In the genomic region with DNA sequence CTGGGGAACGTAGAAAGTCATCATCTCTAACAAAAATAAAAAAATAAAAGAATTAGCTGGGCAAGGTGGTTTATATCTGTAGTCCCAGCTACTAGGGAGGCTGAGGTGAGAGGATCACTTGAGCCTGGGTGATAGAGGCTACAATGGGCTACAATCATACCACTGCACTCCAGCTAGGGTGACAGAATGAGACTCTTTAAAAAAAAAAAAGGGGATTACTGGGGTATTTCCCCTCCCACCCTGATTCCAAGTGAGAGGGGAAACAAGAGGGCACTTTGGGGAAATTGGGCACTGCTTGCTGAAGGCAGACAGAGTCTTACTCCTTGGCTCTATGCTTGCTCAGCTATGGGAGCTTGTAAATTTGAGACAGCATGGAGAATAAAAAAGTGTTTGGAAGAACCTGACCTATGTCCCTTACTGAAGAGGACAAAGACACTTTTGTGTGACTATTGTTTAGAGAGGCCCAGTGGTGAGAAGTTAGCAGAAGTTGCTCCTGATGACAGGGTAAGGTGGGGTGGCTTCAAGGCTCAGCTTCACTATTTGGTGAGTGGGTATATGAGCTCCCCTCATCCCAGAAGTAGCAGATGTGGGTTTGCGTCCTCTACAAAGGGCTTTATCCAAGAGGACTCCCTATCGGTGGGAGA, we compare ENCODE assay signal across 22 cellular contexts. TPM values are rescaled to one million over a fixed set of nuclear protein-coding genes. Genes with fewer than 3 reads are reported as not detected.
A peak's percentile ranks its signal among the peaks of the same experiment; 100 is the strongest.
DNase-seq lines count a peak whose midpoint lies in the region; ATAC-seq and TF ChIP-seq lines count a peak whose summit lies in the region.
"Had no signal": no experiment of that assay in that cellular context is flagged by ENCODE, and none has a peak within 500 bp of the region (broad histone marks: within the 10 kb centered on the region; RNA-seq: fewer than 3 reads in every experiment).

No MANE protein-coding gene starts in this region.

- no peak overlapping the region for H3K9ac ChIP-seq in neural cell (ENCODE audit: low read length)

- H4K20me1 ChIP-seq in neural cell (ENCODE audit: insufficient read depth), result no peaks in the 10 kb centered on the region
- H4K20me1 ChIP-seq: BLaER1 treated with 17β-estradiol and CSF1 and Interleukin-3, amounts not matched to agents 10 nM and 100 nM had no signal

- no peak overlapping the region for H2AFZ ChIP-seq in neural cell (ENCODE audit: low read depth, low read length)

- H3K27ac Mint-ChIP-seq in activated T-cell treated with anti-CD3 and anti-CD28 coated beads, Interleukin-2, amount 50 U/mL, for 24 hours, result peak overlapping the region; percentile 6
- peak overlapping the region; percentile 25 for H3K27ac Mint-ChIP-seq in CD4-positive, alpha-beta T cell
- H3K27ac Mint-ChIP-seq in activated T-helper 1 cell treated with anti-CD3 and anti-CD28 coated beads, Interleukin-12 subunit alpha, Interleukin-12 subunit beta, Interleukin-2, Interleukin-4 antibody, amounts not matched to agents 30 ng/mL and 10 ng/mL and 1 ng/mL, durations not matched to agents 14 hours and 24 hours and 36 hours, result peak overlapping the region; percentile 63
- H3K27ac Mint-ChIP-seq in MCF 10A (ENCODE audit: low read depth, unreplicated experiment), result no peak overlapping the region
- H3K27ac Mint-ChIP-seq: IgD-negative memory B cell had no signal

- H3K4me3 ChIP-seq in neural cell (ENCODE audit: low read length), result peak overlapping the region; percentile 29
- H3K4me3 ChIP-seq: A549; BLaER1 treated with 17β-estradiol and CSF1 and Interleukin-3, amounts not matched to agents 10 nM and 100 nM; Peyer's patch had no signal

- no peak overlapping the region for H3K4me3 Mint-ChIP-seq in activated T-cell treated with anti-CD3 and anti-CD28 coated beads, Interleukin-2, amount 50 U/mL, for 24 hours
- no peak overlapping the region for H3K4me3 Mint-ChIP-seq in CD4-positive, alpha-beta T cell
- no peak overlapping the region for H3K4me3 Mint-ChIP-seq in activated T-helper 1 cell treated with anti-CD3 and anti-CD28 coated beads, Interleukin-12 subunit alpha, Interleukin-12 subunit beta, Interleukin-2, Interleukin-4 antibody, amounts not matched to agents 30 ng/mL and 10 ng/mL and 1 ng/mL, durations not matched to agents 14 hours and 24 hours and 36 hours
- H3K4me3 Mint-ChIP-seq in MCF 10A (ENCODE audit: unreplicated experiment), result no peak overlapping the region
- H3K4me3 Mint-ChIP-seq: IgD-negative memory B cell had no signal

- H3K4me2 ChIP-seq in neural cell (ENCODE audit: low read length), result no peak overlapping the region
- H3K4me2 ChIP-seq: A549 had no signal

- H3K27me3 Mint-ChIP-seq in activated T-cell treated with anti-CD3 and anti-CD28 coated beads, Interleukin-2, amount 50 U/mL, for 24 hours, result no peaks in the 10 kb centered on the region
- no peaks in the 10 kb centered on the region for H3K27me3 Mint-ChIP-seq in CD4-positive, alpha-beta T cell
- peaks cover 10% of the 10 kb centered on the region for H3K27me3 Mint-ChIP-seq in activated T-helper 1 cell treated with anti-CD3 and anti-CD28 coated beads, Interleukin-12 subunit alpha, Interleukin-12 subunit beta, Interleukin-2, Interleukin-4 antibody, amounts not matched to agents 30 ng/mL and 10 ng/mL and 1 ng/mL, durations not matched to agents 14 hours and 24 hours and 36 hours (ENCODE audit: insufficient read depth)
- no peaks in the 10 kb centered on the region for H3K27me3 Mint-ChIP-seq in MCF 10A (ENCODE audit: insufficient read depth, unreplicated experiment)
- H3K27me3 Mint-ChIP-seq: IgD-negative memory B cell had no signal

- H3K36me3 Mint-ChIP-seq in activated T-cell treated with anti-CD3 and anti-CD28 coated beads, Interleukin-2, amount 50 U/mL, for 24 hours (ENCODE audit: low read depth), result peaks cover 22% of the 10 kb centered on the region
- peaks cover 34% of the 10 kb centered on the region for H3K36me3 Mint-ChIP-seq in CD4-positive, alpha-beta T cell (ENCODE audit: low read depth)
- H3K36me3 Mint-ChIP-seq in activated T-helper 1 cell treated with anti-CD3 and anti-CD28 coated beads, Interleukin-12 subunit alpha, Interleukin-12 subunit beta, Interleukin-2, Interleukin-4 antibody, amounts not matched to agents 30 ng/mL and 10 ng/mL and 1 ng/mL, durations not matched to agents 14 hours and 24 hours and 36 hours (ENCODE audit: low read depth), result no peaks in the 10 kb centered on the region
- no peaks in the 10 kb centered on the region for H3K36me3 Mint-ChIP-seq in MCF 10A (ENCODE audit: insufficient read depth, unreplicated experiment)

- intact Hi-C loops in CD4-positive, alpha-beta T cell (cut with DNase I, micrococcal nuclease), result no loop called here
- intact Hi-C loops in activated T-helper 1 cell treated with anti-CD3 and anti-CD28 coated beads, Interleukin-12 subunit alpha, Interleukin-12 subunit beta, Interleukin-2, Interleukin-4 antibody, amounts not matched to agents 30 ng/mL and 10 ng/mL and 1 ng/mL, durations not matched to agents 14 hours and 24 hours and 36 hours (cut with micrococcal nuclease), result no loop called here
- intact Hi-C loops in MCF 10A (cut with micrococcal nuclease), result no loop called here

- BruUV-seq in MCF 10A (replicated peaks; lab: Mats Ljungman, UMichigan), result no TSS peak

- CTCF ChIA-PET in CD4-positive, alpha-beta T cell (lab: Charles Lee), result interaction anchor here (2.4 kb wide), 1 partner anchor 83 kb away, joined by 6 read pairs; a partner anchor contains a TSS
- CTCF ChIA-PET in MCF 10A (lab: Yijun Ruan, JAX), result interaction anchor here (0.5 to 2.6 kb wide), 6 partner anchors 16 to 358 kb away, joined by 3 to 10 read pairs (median 4); no protein-coding TSS in a partner anchor

- no peak for TF ChIP-seq RAD21 in neural cell (conservative IDR thresholded peaks at IDR 0.05)

- no peaks in the 10 kb centered on the region for H3K9me2 ChIP-seq in neural cell (ENCODE audit: insufficient read depth, low read length)

- no peaks in the 10 kb centered on the region for H3K27me3 ChIP-seq in CD4-positive, alpha-beta T cell (ENCODE audit: control insufficient read depth, insufficient read depth, low read length)
- H3K27me3 ChIP-seq in neural cell (ENCODE audit: insufficient read depth, low read depth, low read length), result no peaks in the 10 kb centered on the region
- H3K27me3 ChIP-seq: BLaER1 treated with 17β-estradiol and CSF1 and Interleukin-3, amounts not matched to agents 10 nM and 100 nM; Peyer's patch had no signal

- POLR2A ChIA-PET in CD4-positive, alpha-beta T cell (lab: Charles Lee), result interaction anchor here (1.4 to 3.9 kb wide), 2 partner anchors 73 to 83 kb away, joined by 4 to 33 read pairs; a partner anchor contains a TSS
- POLR2A ChIA-PET in MCF 10A (lab: Yijun Ruan, JAX), result no interaction called here

- no peak for ATAC-seq in CD4-positive, alpha-beta T cell (ENCODE audit: poor library complexity)
- ATAC-seq in HG03108 (IDR thresholded peaks at IDR 0.05; ENCODE audit: unreplicated experiment), result no peak
- ATAC-seq: A549, Right ventricle myocardium inferior had no signal

- no peak for TF ChIP-seq CTCF in CD4-positive, alpha-beta T cell (IDR thresholded peaks at IDR 0.05)
- no peak for TF ChIP-seq CTCF in neural cell (IDR thresholded peaks at IDR 0.05; ENCODE audit: poor library complexity, severe bottlenecking)
- no peak for TF ChIP-seq CTCF in MCF 10A (IDR thresholded peaks at IDR 0.05; ENCODE audit: unreplicated experiment)

- H3K9me3 ChIP-seq in CD4-positive, alpha-beta T cell (ENCODE audit: control insufficient read depth, low read length), result no peaks in the 10 kb centered on the region
- H3K9me3 ChIP-seq in neural cell (ENCODE audit: low read length), result no peaks in the 10 kb centered on the region
- H3K9me3 ChIP-seq: A549, Peyer's patch had no signal

- H3F3A ChIP-seq in neural cell (ENCODE audit: insufficient read depth, low read length, poor library complexity, severe bottlenecking), result no peaks in the 10 kb centered on the region

- no peak for DNase-seq in activated T-cell treated with anti-CD3 and anti-CD28 coated beads, Interleukin-2, amount 50 U/mL, for 24 hours
- DNase-seq in activated T-cell treated with anti-CD3 and anti-CD28 coated beads for 4 hours, result no peak
- no peak for DNase-seq in CD4-positive, alpha-beta T cell
- no peak for DNase-seq in activated T-helper 1 cell treated with anti-CD3 and anti-CD28 coated beads, Interleukin-12 subunit alpha, Interleukin-12 subunit beta, Interleukin-2, Interleukin-4 antibody, amounts not matched to agents 30 ng/mL and 10 ng/mL and 1 ng/mL, durations not matched to agents 14 hours and 24 hours and 36 hours (ENCODE audit: low spot score)
- no peak for DNase-seq in MCF 10A (ENCODE audit: unreplicated experiment)
- DNase-seq: COR-L47, DMS153, EL, H7, Kasumi-1, NCI-H1105 treated with DMSO at 0.1 percent for 48 hours, NCI-H1694 treated with DMSO at 0.1 percent for 48 hours, NCI-H2107, NCI-H2227 treated with DMSO at 0.1 percent for 48 hours, NCI-H524, Peyer's patch had no signal

- peaks cover 74% of the 10 kb centered on the region for H3K4me1 Mint-ChIP-seq in activated T-cell treated with anti-CD3 and anti-CD28 coated beads, Interleukin-2, amount 50 U/mL, for 24 hours (ENCODE audit: low read depth)
- peaks cover 73% of the 10 kb centered on the region for H3K4me1 Mint-ChIP-seq in CD4-positive, alpha-beta T cell (ENCODE audit: low read depth)
- H3K4me1 Mint-ChIP-seq in activated T-helper 1 cell treated with anti-CD3 and anti-CD28 coated beads, Interleukin-12 subunit alpha, Interleukin-12 subunit beta, Interleukin-2, Interleukin-4 antibody, amounts not matched to agents 30 ng/mL and 10 ng/mL and 1 ng/mL, durations not matched to agents 14 hours and 24 hours and 36 hours (ENCODE audit: low read depth), result peaks cover 10% of the 10 kb centered on the region
- no peaks in the 10 kb centered on the region for H3K4me1 Mint-ChIP-seq in MCF 10A (ENCODE audit: insufficient read depth, unreplicated experiment)

- H3K36me3 ChIP-seq in neural cell (ENCODE audit: insufficient read depth, low read length), result no peaks in the 10 kb centered on the region
- H3K36me3 ChIP-seq: BLaER1 treated with 17β-estradiol and CSF1 and Interleukin-3, amounts not matched to agents 10 nM and 100 nM; Peyer's patch had no signal

- no peaks in the 10 kb centered on the region for H3K79me2 ChIP-seq in neural cell (replicated peaks; ENCODE audit: insufficient read depth, low read length)

- H3K27ac ChIP-seq in CD4-positive, alpha-beta T cell (ENCODE audit: low read depth, low read length), result no peak overlapping the region
- H3K27ac ChIP-seq in neural cell (ENCODE audit: low read length), result peak overlapping the region; percentile 53
- H3K27ac ChIP-seq: A549, Peyer's patch had no signal

- peaks cover 3% of the 10 kb centered on the region for H3K9me3 Mint-ChIP-seq in activated T-cell treated with anti-CD3 and anti-CD28 coated beads, Interleukin-2, amount 50 U/mL, for 24 hours
- peaks cover 4% of the 10 kb centered on the region for H3K9me3 Mint-ChIP-seq in CD4-positive, alpha-beta T cell
- H3K9me3 Mint-ChIP-seq in activated T-helper 1 cell treated with anti-CD3 and anti-CD28 coated beads, Interleukin-12 subunit alpha, Interleukin-12 subunit beta, Interleukin-2, Interleukin-4 antibody, amounts not matched to agents 30 ng/mL and 10 ng/mL and 1 ng/mL, durations not matched to agents 14 hours and 24 hours and 36 hours, result no peaks in the 10 kb centered on the region
- H3K9me3 Mint-ChIP-seq in MCF 10A (ENCODE audit: unreplicated experiment), result no peaks in the 10 kb centered on the region
- H3K9me3 Mint-ChIP-seq: IgD-negative memory B cell had no signal

- TF ChIP-seq EP300 in neural cell (conservative IDR thresholded peaks at IDR 0.05; ENCODE audit: poor library complexity, severe bottlenecking), result no peak

RNA-seq across cellular contexts. Expression of a gene that starts 44.0 kb away (rescaled TPM):
- 10 to 100 TPM in 1 of 2 experiments, 1 to 10 TPM in 1; 8.4 to 10.5 TPM for total RNA-seq in CD4-positive, alpha-beta T cell
- total RNA-seq in activated T-helper 1 cell treated with anti-CD3 and anti-CD28 coated beads, Interleukin-12 subunit alpha, Interleukin-12 subunit beta, Interleukin-2, Interleukin-4 antibody, amounts not matched to agents 30 ng/mL and 10 ng/mL and 1 ng/mL, durations not matched to agents 14 hours and 24 hours and 36 hours, result 0.69 and 1.4 TPM in 2 replicates
- polyA plus RNA-seq in neural cell, result 3.4 and 4.7 TPM in 2 replicates
- 6.5 and 9.3 TPM in 2 replicates for polyA minus RNA-seq in neural cell
- 1.7 and 1.9 TPM in 2 replicates for total RNA-seq in MCF 10A (2022)
